ENCODE assay signal across 2 cellular contexts in the genomic region with DNA sequence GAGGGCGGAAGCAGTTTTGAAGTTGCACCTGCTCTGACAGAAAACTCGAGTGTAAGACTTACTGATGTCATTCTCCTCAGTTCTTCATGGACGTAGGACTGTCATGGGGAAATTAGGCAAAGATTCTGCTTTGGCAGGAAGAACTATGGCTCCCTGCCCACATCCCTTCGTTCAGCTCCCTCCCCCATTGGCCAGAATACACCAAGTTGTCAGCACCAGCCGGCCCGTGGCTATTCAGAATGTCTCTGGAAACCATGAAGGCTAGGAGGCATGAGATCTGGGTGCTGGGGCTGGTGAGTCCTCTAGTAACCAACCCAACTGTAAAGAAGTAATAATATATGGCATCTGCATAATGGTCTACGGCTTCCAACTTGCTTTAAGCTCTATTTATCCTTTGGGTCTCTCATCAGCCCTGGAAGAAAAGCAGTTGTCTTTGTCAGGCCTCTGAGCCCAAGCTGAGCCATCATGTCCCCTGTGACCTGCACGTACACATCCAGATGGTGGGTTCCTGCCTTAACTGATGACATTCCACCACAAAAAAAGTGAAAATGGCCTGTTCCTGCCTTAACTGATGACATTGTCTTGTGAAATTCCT.
TF ChIP-seq lines count a peak whose summit lies in the region.

No MANE protein-coding gene starts in this region.

TF ChIP-seq in HCT116, 20 proteins besides CTCF, POLR2A, EP300 and RAD21:
- TF ChIP-seq CBX3 (IDR thresholded peaks at IDR 0.05; ENCODE audit: low read depth) (no peak), SIN3A (IDR thresholded peaks at IDR 0.05; ENCODE audit: low read depth) (no peak), SP1 (IDR thresholded peaks at IDR 0.05; ENCODE audit: low read depth) (no peak), POLR2AphosphoS5 (IDR thresholded peaks at IDR 0.05; ENCODE audit: low read depth, low read length) (no peak), YY1 (IDR thresholded peaks at IDR 0.05; ENCODE audit: extremely low read depth, insufficient replicate concordance, low read depth, low read length) (no peak), TCF7L2 (IDR thresholded peaks at IDR 0.05; ENCODE audit: borderline replicate concordance, extremely low read depth, insufficient read depth, insufficient read length) (no peak), EGR1 (IDR thresholded peaks at IDR 0.05; ENCODE audit: low read depth) (no peak), EZH2phosphoT487 (IDR thresholded peaks at IDR 0.05; ENCODE audit: borderline replicate concordance) (no peak), CEBPB (IDR thresholded peaks at IDR 0.05; ENCODE audit: low read depth) (no peak), ZNF274 (IDR thresholded peaks at IDR 0.05; ENCODE audit: low read depth, low read length) (no peak), ZFX (IDR thresholded peaks at IDR 0.05) (no peak), JUND (IDR thresholded peaks at IDR 0.05) (no peak), SRF (IDR thresholded peaks at IDR 0.05; ENCODE audit: low read depth) (no peak), EZH2 (IDR thresholded peaks at IDR 0.05) (no peak), ELF1 (IDR thresholded peaks at IDR 0.05; ENCODE audit: borderline replicate concordance, low read depth) (no peak)
- TF ChIP-seq, protein P1, sequence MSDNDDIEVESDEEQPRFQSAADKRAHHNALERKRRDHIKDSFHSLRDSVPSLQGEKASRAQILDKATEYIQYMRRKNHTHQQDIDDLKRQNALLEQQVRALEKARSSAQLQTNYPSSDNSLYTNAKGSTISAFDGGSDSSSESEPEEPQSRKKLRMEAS (IDR thresholded peaks at IDR 0.05), result no peak
- TF ChIP-seq, protein P2, sequence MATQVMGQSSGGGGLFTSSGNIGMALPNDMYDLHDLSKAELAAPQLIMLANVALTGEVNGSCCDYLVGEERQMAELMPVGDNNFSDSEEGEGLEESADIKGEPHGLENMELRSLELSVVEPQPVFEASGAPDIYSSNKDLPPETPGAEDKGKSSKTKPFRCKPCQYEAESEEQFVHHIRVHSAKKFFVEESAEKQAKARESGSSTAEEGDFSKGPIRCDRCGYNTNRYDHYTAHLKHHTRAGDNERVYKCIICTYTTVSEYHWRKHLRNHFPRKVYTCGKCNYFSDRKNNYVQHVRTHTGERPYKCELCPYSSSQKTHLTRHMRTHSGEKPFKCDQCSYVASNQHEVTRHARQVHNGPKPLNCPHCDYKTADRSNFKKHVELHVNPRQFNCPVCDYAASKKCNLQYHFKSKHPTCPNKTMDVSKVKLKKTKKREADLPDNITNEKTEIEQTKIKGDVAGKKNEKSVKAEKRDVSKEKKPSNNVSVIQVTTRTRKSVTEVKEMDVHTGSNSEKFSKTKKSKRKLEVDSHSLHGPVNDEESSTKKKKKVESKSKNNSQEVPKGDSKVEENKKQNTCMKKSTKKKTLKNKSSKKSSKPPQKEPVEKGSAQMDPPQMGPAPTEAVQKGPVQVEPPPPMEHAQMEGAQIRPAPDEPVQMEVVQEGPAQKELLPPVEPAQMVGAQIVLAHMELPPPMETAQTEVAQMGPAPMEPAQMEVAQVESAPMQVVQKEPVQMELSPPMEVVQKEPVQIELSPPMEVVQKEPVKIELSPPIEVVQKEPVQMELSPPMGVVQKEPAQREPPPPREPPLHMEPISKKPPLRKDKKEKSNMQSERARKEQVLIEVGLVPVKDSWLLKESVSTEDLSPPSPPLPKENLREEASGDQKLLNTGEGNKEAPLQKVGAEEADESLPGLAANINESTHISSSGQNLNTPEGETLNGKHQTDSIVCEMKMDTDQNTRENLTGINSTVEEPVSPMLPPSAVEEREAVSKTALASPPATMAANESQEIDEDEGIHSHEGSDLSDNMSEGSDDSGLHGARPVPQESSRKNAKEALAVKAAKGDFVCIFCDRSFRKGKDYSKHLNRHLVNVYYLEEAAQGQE (IDR thresholded peaks at IDR 0.05; ENCODE audit: low read depth), result no peak
- TF ChIP-seq, protein P3, sequence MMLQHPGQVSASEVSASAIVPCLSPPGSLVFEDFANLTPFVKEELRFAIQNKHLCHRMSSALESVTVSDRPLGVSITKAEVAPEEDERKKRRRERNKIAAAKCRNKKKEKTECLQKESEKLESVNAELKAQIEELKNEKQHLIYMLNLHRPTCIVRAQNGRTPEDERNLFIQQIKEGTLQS (IDR thresholded peaks at IDR 0.05), result no peak

TF ChIP-seq in K562, 482 proteins besides CTCF, POLR2A, EP300 and RAD21:
- TF ChIP-seq MLLT1 (IDR thresholded peaks at IDR 0.05) (no peak), POLR2G (IDR thresholded peaks at IDR 0.05; ENCODE audit: low read depth, low read length) (no peak), ZNF75A (CRISPR knock-in tag; IDR thresholded peaks at IDR 0.05) (0 out of 2 replicates have a peak, but pooled peaks have one; percentile 59), TBL1XR1 (IDR thresholded peaks at IDR 0.05; ENCODE audit: low read length in 2 of 2) (no peak), ZNF717 (CRISPR knock-in tag; IDR thresholded peaks at IDR 0.05) (no peak), ZNF316 (IDR thresholded peaks at IDR 0.05) (no peak), ZNF134 (CRISPR knock-in tag; conservative IDR thresholded peaks at IDR 0.05) (0 out of 2 replicates have a peak, but pooled peaks have one; percentile 21), ELF2 (CRISPR knock-in tag; IDR thresholded peaks at IDR 0.05) (0 out of 2 replicates have a peak, but pooled peaks have one; percentile 13), CREM (IDR thresholded peaks at IDR 0.05; ENCODE audit: low read depth) (no peak), NR2C1 (IDR thresholded peaks at IDR 0.05) (no peak), NR2C1 (tag; IDR thresholded peaks at IDR 0.05) (0 out of 2 replicates have a peak, but pooled peaks have one; percentile 15), SMAD1 (IDR thresholded peaks at IDR 0.05; ENCODE audit: low read depth, low read length, partially characterized antibody) (no peak)
- TF ChIP-seq, protein P4, sequence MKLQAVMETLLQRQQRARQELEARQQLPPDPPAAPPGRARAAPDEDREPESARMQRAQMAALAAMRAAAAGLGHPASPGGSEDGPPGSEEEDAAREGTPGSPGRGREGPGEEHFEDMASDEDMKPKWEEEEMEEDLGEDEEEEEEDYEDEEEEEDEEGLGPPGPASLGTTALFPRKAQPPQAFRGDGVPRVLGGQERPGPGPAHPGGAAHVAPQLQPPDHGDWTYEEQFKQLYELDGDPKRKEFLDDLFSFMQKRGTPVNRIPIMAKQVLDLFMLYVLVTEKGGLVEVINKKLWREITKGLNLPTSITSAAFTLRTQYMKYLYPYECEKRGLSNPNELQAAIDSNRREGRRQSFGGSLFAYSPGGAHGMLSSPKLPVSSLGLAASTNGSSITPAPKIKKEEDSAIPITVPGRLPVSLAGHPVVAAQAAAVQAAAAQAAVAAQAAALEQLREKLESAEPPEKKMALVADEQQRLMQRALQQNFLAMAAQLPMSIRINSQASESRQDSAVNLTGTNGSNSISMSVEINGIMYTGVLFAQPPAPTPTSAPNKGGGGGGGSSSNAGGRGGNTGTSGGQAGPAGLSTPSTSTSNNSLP (IDR thresholded peaks at IDR 0.05; ENCODE audit: borderline replicate concordance, low read depth, low read length), result no peak
- TF ChIP-seq, protein P5, sequence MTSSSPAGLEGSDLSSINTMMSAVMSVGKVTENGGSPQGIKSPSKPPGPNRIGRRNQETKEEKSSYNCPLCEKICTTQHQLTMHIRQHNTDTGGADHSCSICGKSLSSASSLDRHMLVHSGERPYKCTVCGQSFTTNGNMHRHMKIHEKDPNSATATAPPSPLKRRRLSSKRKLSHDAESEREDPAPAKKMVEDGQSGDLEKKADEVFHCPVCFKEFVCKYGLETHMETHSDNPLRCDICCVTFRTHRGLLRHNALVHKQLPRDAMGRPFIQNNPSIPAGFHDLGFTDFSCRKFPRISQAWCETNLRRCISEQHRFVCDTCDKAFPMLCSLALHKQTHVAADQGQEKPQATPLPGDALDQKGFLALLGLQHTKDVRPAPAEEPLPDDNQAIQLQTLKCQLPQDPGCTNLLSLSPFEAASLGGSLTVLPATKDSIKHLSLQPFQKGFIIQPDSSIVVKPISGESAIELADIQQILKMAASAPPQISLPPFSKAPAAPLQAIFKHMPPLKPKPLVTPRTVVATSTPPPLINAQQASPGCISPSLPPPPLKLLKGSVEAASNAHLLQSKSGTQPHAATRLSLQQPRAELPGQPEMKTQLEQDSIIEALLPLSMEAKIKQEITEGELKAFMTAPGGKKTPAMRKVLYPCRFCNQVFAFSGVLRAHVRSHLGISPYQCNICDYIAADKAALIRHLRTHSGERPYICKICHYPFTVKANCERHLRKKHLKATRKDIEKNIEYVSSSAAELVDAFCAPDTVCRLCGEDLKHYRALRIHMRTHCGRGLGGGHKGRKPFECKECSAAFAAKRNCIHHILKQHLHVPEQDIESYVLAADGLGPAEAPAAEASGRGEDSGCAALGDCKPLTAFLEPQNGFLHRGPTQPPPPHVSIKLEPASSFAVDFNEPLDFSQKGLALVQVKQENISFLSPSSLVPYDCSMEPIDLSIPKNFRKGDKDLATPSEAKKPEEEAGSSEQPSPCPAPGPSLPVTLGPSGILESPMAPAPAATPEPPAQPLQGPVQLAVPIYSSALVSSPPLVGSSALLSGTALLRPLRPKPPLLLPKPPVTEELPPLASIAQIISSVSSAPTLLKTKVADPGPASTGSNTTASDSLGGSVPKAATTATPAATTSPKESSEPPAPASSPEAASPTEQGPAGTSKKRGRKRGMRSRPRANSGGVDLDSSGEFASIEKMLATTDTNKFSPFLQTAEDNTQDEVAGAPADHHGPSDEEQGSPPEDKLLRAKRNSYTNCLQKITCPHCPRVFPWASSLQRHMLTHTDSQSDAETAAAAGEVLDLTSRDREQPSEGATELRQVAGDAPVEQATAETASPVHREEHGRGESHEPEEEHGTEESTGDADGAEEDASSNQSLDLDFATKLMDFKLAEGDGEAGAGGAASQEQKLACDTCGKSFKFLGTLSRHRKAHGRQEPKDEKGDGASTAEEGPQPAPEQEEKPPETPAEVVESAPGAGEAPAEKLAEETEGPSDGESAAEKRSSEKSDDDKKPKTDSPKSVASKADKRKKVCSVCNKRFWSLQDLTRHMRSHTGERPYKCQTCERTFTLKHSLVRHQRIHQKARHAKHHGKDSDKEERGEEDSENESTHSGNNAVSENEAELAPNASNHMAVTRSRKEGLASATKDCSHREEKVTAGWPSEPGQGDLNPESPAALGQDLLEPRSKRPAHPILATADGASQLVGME (CRISPR knock-in tag; IDR thresholded peaks at IDR 0.05), result peak; percentile 69; the same call in 1 of the 2 replicates
